ENCODE assay signal across 26 cellular contexts in genomic region chr3:1235526-1236120, GRCh38.
DNase-seq lines count a peak whose midpoint lies in the region; ATAC-seq and TF ChIP-seq lines count a peak whose summit lies in the region.
"Had no signal": no experiment of that assay in that cellular context is flagged by ENCODE, and none has a peak within 500 bp of the region (broad histone marks: within the 10 kb centered on the region; RNA-seq: fewer than 3 reads in every experiment).

No MANE protein-coding gene starts in this region.

- CTCF ChIA-PET in activated CD4-positive, alpha-beta memory T cell treated with anti-CD3 and anti-CD28 coated beads for 36 hours (lab: Charles Lee), result no interaction called here

- no peak for ATAC-seq in GM21619 (IDR thresholded peaks at IDR 0.05; ENCODE audit: unreplicated experiment)
- ATAC-seq: CD8-positive, alpha-beta T cell; Panc1 had no signal

- H3K36me3 Mint-ChIP-seq in glutamatergic neuron (ENCODE audit: unreplicated experiment), result no peaks in the 10 kb centered on the region
- H3K36me3 Mint-ChIP-seq in activated CD4-positive, alpha-beta memory T cell treated with anti-CD3 and anti-CD28 coated beads for 36 hours, result no peaks in the 10 kb centered on the region
- H3K36me3 Mint-ChIP-seq: CD8-positive, alpha-beta T cell had no signal

- no peak overlapping the region for H3K27ac Mint-ChIP-seq in glutamatergic neuron (ENCODE audit: unreplicated experiment)
- H3K27ac Mint-ChIP-seq in activated CD4-positive, alpha-beta memory T cell treated with anti-CD3 and anti-CD28 coated beads for 36 hours, result no peak overlapping the region
- H3K27ac Mint-ChIP-seq: CD8-positive, alpha-beta T cell; HFFc6 had no signal

- no peak for TF ChIP-seq CTCF in BE2C (IDR thresholded peaks at IDR 0.05; ENCODE audit: low read depth, low read length)
- no peak for TF ChIP-seq CTCF in astrocyte of the spinal cord (IDR thresholded peaks at IDR 0.05; ENCODE audit: low read depth, low read length)
- TF ChIP-seq CTCF in glutamatergic neuron (IDR thresholded peaks at IDR 0.05; ENCODE audit: partially characterized antibody, unreplicated experiment), result no peak

- peaks cover 2% of the 10 kb centered on the region for H3K4me1 Mint-ChIP-seq in glutamatergic neuron (ENCODE audit: low read depth, unreplicated experiment)
- no peaks in the 10 kb centered on the region for H3K4me1 Mint-ChIP-seq in activated CD4-positive, alpha-beta memory T cell treated with anti-CD3 and anti-CD28 coated beads for 36 hours (ENCODE audit: low read depth)

- DNase-seq in BE2C (peak; percentile 26), NCI-H69 (lab: John Stamatoyannopoulos, UW) (peak; percentile 18), astrocyte of the spinal cord (ENCODE audit: low read depth, low spot score) (peak; percentile 37), glutamatergic neuron (peak; percentile 23), COR-L47 (lab: John Stamatoyannopoulos, UW) (no peak), NCI-H2107 (lab: John Stamatoyannopoulos, UW) (no peak)
- DNase-seq in activated CD4-positive, alpha-beta memory T cell treated with anti-CD3 and anti-CD28 coated beads for 36 hours, result no peak
- DNase-seq: ACHN; C1 segment of cervical spinal cord; Calu3; CD8-positive, alpha-beta T cell; DMS153; H7; HFFc6; KBM-7; MM.1S; NCI-H1092; NCI-H1436; NCI-H1930; NCI-H2227 treated with DMSO at 0.1 percent for 48 hours; NCI-H510A; NCI-H748 treated with DMSO at 0.1 percent for 48 hours; NK-92 treated with Interleukin-12 subunit alpha and Interleukin-12 subunit beta, amount 100 ng/mL, for 24 hours; SIG-M5 had no signal

- POLR2A ChIA-PET in activated CD4-positive, alpha-beta memory T cell treated with anti-CD3 and anti-CD28 coated beads for 36 hours (lab: Charles Lee), result no interaction called here

- no peaks in the 10 kb centered on the region for H3K27me3 ChIP-seq in BE2C

- H3K4me3 ChIP-seq in BE2C (ENCODE audit: low read depth, low read length) (no peak overlapping the region), astrocyte of the spinal cord (ENCODE audit: low read depth, low read length) (no peak overlapping the region)

- H3K4me1 ChIP-seq in BE2C, result no peaks in the 10 kb centered on the region

- H3K9me3 ChIP-seq in BE2C, result no peaks in the 10 kb centered on the region

- intact Hi-C loops in activated CD4-positive, alpha-beta memory T cell treated with anti-CD3 and anti-CD28 coated beads for 36 hours (cut with micrococcal nuclease), result no loop called here

- no peaks in the 10 kb centered on the region for H3K36me3 ChIP-seq in BE2C

- in situ Hi-C loops in astrocyte of the spinal cord (cut with HindIII; ENCODE audit: low sequenced_read_pairs), result no loop called here

- H3K4me3 Mint-ChIP-seq in glutamatergic neuron (ENCODE audit: unreplicated experiment), result no peak overlapping the region
- H3K4me3 Mint-ChIP-seq in activated CD4-positive, alpha-beta memory T cell treated with anti-CD3 and anti-CD28 coated beads for 36 hours, result no peak overlapping the region
- H3K4me3 Mint-ChIP-seq: CD8-positive, alpha-beta T cell; HFFc6 had no signal

- H3K27me3 Mint-ChIP-seq in glutamatergic neuron (ENCODE audit: unreplicated experiment), result no peaks in the 10 kb centered on the region
- no peaks in the 10 kb centered on the region for H3K27me3 Mint-ChIP-seq in activated CD4-positive, alpha-beta memory T cell treated with anti-CD3 and anti-CD28 coated beads for 36 hours

- no peaks in the 10 kb centered on the region for H3K9me3 Mint-ChIP-seq in glutamatergic neuron (ENCODE audit: unreplicated experiment)
- peaks cover 1% of the 10 kb centered on the region for H3K9me3 Mint-ChIP-seq in activated CD4-positive, alpha-beta memory T cell treated with anti-CD3 and anti-CD28 coated beads for 36 hours

Comparison
In these comparisons a context has a peak if more than half of its experiments do, and no peak if none do; other contexts are left out.
1. DNase-seq: peak in BE2C (single experiment), NCI-H69 (single experiment), astrocyte of the spinal cord (single experiment) and glutamatergic neuron (single experiment); none in COR-L47 (single experiment), activated CD4-positive, alpha-beta memory T cell treated with anti-CD3 and anti-CD28 coated beads for 36 hours (single experiment) and NCI-H2107 (single experiment).